ENCODE assay signal across 1 cellular context in genomic region chr5:177361418-177362101, GRCh38.
TF ChIP-seq lines count a peak whose summit lies in the region.

No MANE protein-coding gene starts in this region.

TF ChIP-seq in GM12878, 131 proteins besides CTCF, POLR2A, EP300 and RAD21:
- TF ChIP-seq TBL1XR1 (IDR thresholded peaks at IDR 0.05; ENCODE audit: low read depth, low read length) (no peak), CEBPB (IDR thresholded peaks at IDR 0.05; ENCODE audit: borderline replicate concordance in 1 of 2, low read depth in 2 of 2, low read length in 2 of 2) (no peak), PAX5 (IDR thresholded peaks at IDR 0.05; ENCODE audit: borderline replicate concordance, low read depth, low read length) (0 out of 2 replicates have a peak, but pooled peaks have one; percentile 7), TCF12 (IDR thresholded peaks at IDR 0.05; ENCODE audit: low read depth, low read length) (0 out of 2 replicates have a peak, but pooled peaks have one; percentile 28), EED (IDR thresholded peaks at IDR 0.05; ENCODE audit: low read depth) (peak; percentile 43; the same call in 1 of the 2 replicates)
